In genomic region chr1:183922197-183922596, GRCh38 we compare ENCODE assay signal across 13 cellular contexts.
DNase-seq lines count a peak whose midpoint lies in the region; ATAC-seq, FAIRE-seq and TF ChIP-seq lines count a peak whose summit lies in the region.
"Had no signal": no experiment of that assay in that cellular context is flagged by ENCODE, and none has a peak within 500 bp of the region (broad histone marks: within the 10 kb centered on the region; RNA-seq: fewer than 3 reads in every experiment).

No MANE protein-coding gene starts in this region.

- no peak overlapping the region for H4K5ac ChIP-seq in H1 (ENCODE audit: insufficient read length, low read depth, low read length)

- H2AFZ ChIP-seq in H1 (ENCODE audit: low read length): no peak overlapping the region

- no peak overlapping the region for H4K8ac ChIP-seq in H1 (ENCODE audit: extremely low read depth, insufficient read depth, low read length)

- H2BK15ac ChIP-seq in H1 (ENCODE audit: low read length): no peak overlapping the region

- H3K79me2 ChIP-seq in H1 (ENCODE audit: control insufficient read depth in 1 of 2, insufficient read depth in 2 of 2, low read length in 2 of 2): no peaks in the 10 kb centered on the region

- peak; percentile 8 for DNase-seq in ELF-1 (ENCODE audit: low read depth, low spot score)
- peak; percentile 24 for DNase-seq in NAMALWA (ENCODE audit: low spot score)
- DNase-seq in H1 (ENCODE audit: low read depth in 1 of 2, low spot score in 2 of 2): no peak
- no peak for DNase-seq in sciatic nerve (ENCODE audit: low spot score)
- no peak for DNase-seq in ureter (ENCODE audit: low spot score)
- no peak for DNase-seq in D341Med (ENCODE audit: low spot score)
- DNase-seq in NCI-H2107 treated with DMSO at 0.1 percent for 48 hours (lab: John Stamatoyannopoulos, UW; ENCODE audit: unreplicated experiment): no peak
- DNase-seq: activated gamma-delta T cell treated with Interleukin-2 at 50 U/mL for 16 hours; CD4-positive, CD25-positive, alpha-beta regulatory T cell; NCI-H510A treated with DMSO at 0.1 percent for 48 hours; stimulated activated CD4-positive, alpha-beta T cell treated with anti-CD3 and anti-CD28 coated beads, Interleukin-12 subunit alpha, Interleukin-12 subunit beta, amount 100 ng/mL, for 4 hours; SW 1271 had no signal

- no peak overlapping the region for H3K4me3 ChIP-seq in H1 (ENCODE audit: extremely low read depth in 1 of 4, insufficient read depth in 2 of 4, low read depth in 3 of 4, low read length in 4 of 4)

- H3K4ac ChIP-seq in H1 (replicated peaks; ENCODE audit: insufficient read length, low read depth, low read length): no peak overlapping the region

- no peak overlapping the region for H2BK12ac ChIP-seq in H1 (ENCODE audit: low read depth, low read length)

- no peak overlapping the region for H2BK20ac ChIP-seq in H1 (ENCODE audit: low read length)

- no peak overlapping the region for H2BK120ac ChIP-seq in H1 (replicated peaks; ENCODE audit: low read depth, low read length)

- H3K18ac ChIP-seq in H1 (ENCODE audit: extremely low read depth, low read length): no peak overlapping the region

- no peaks in the 10 kb centered on the region for H3K9me3 ChIP-seq in H1 (ENCODE audit: insufficient read depth in 2 of 2, low read depth in 1 of 2, low read length in 1 of 2)

- H3K23ac ChIP-seq in H1 (ENCODE audit: insufficient read length): no peak overlapping the region

- TF ChIP-seq EP300 in H1 (IDR thresholded peaks at IDR 0.05; ENCODE audit: borderline replicate concordance in 1 of 2, low read depth in 2 of 2, low read length in 2 of 2): no peak

- H3K36me3 ChIP-seq in H1 (ENCODE audit: control insufficient read depth in 2 of 4, insufficient read depth in 4 of 4, low read length in 3 of 4): no peaks in the 10 kb centered on the region; a peak in 1 of 8 replicates

- no peaks in the 10 kb centered on the region; a peak in 1 of 7 replicates for H3K4me1 ChIP-seq in H1 (replicated peaks in 1 of 4; ENCODE audit: control insufficient read depth in 3 of 4, insufficient read depth in 4 of 4, low read length in 3 of 4)

- H3K79me1 ChIP-seq in H1 (ENCODE audit: low read depth, low read length): no peaks in the 10 kb centered on the region

- no peak overlapping the region for H3K14ac ChIP-seq in H1 (ENCODE audit: insufficient read length)

- no peak overlapping the region for H2BK5ac ChIP-seq in H1 (ENCODE audit: low read depth, low read length)

- H3K4me2 ChIP-seq in H1 (ENCODE audit: insufficient read depth in 1 of 2, low read depth in 2 of 2, low read length in 2 of 2): no peak overlapping the region

- H3K27me3 ChIP-seq in H1 (replicated peaks in 1 of 4; ENCODE audit: control insufficient read depth in 3 of 4, extremely low read depth in 1 of 4, insufficient read depth in 3 of 4, low read length in 3 of 4): no peaks in the 10 kb centered on the region

- WGBS in H1 (ENCODE audit: extremely low coverage in 1 of 2, insufficient coverage in 1 of 2, insufficient read length in 1 of 2, insufficient replicate concordance in 2 of 2, low coverage in 1 of 2, low lambda C conversion rate in 2 of 2, missing lambda C conversion rate in 1 of 2), 2 experiments: 95% methylated on average over 15 of the region's 15 CpGs; no CpG with 5 or more reads in 1 of the 2 experiments

- no peak overlapping the region for H4K91ac ChIP-seq in H1 (replicated peaks; ENCODE audit: insufficient read length, low read length)

- H3K23me2 ChIP-seq in H1 (ENCODE audit: low read depth, low read length): no peaks in the 10 kb centered on the region

- intact Hi-C loops in sciatic nerve (cut with DNase I): no loop called here

- no peaks in the 10 kb centered on the region for H4K20me1 ChIP-seq in H1 (replicated peaks in 1 of 2; ENCODE audit: control insufficient read depth in 1 of 2, insufficient read depth in 2 of 2, low read length in 2 of 2)

- peak; percentile 9 for ATAC-seq in sciatic nerve

- no peak overlapping the region for H3K56ac ChIP-seq in H1 (replicated peaks; ENCODE audit: insufficient read length, low read depth, low read length)

- FAIRE-seq in H1 (lab: Jason Lieb, UNC): no peak
- FAIRE-seq: RCC 7860 had no signal

- POLR2A ChIA-PET in H1 (lab: Charles Lee; ENCODE audit: partially characterized antibody): no interaction called here

- no peak overlapping the region for H3K9ac ChIP-seq in H1 (replicated peaks in 1 of 4; ENCODE audit: extremely low read depth in 1 of 4, low read depth in 3 of 4, low read length in 3 of 4)

- CTCF ChIA-PET in H1 (lab: Charles Lee; ENCODE audit: partially characterized antibody): interaction anchor here (0.9 to 3.4 kb wide), 6 partner anchors 10 to 237 kb away, joined by 3 to 17 read pairs (median 4); no protein-coding TSS in a partner anchor

- peak in 2 of 3 experiments; percentile 7 to 40; a peak in 1 of 4 replicates for TF ChIP-seq CTCF in H1 (IDR thresholded peaks at IDR 0.05; ENCODE audit: control extremely low read depth in 1 of 3, insufficient read depth in 1 of 3, low read depth in 1 of 3, low read length in 3 of 3)

- no peak for TF ChIP-seq POLR2A in H1 (IDR thresholded peaks at IDR 0.05; ENCODE audit: control extremely low read depth in 1 of 2, low read depth in 2 of 2, low read length in 2 of 2)

- no peak; a peak in 1 of 4 replicates for TF ChIP-seq RAD21 in H1 (IDR thresholded peaks at IDR 0.05 in 1 of 2, conservative IDR thresholded peaks at IDR 0.05 in 1 of 2; ENCODE audit: low read depth in 2 of 2, low read length in 2 of 2)

- no peak overlapping the region for H2AK5ac ChIP-seq in H1 (ENCODE audit: low read depth, low read length)

- no peak overlapping the region for H3K27ac ChIP-seq in H1 (ENCODE audit: low read depth, low read length)

TF ChIP-seq in H1, 55 proteins besides CTCF, POLR2A, EP300 and RAD21:
- TF ChIP-seq NANOG (IDR thresholded peaks at IDR 0.05; ENCODE audit: insufficient read depth, low read depth, low read length, poor library complexity, severe bottlenecking) (no peak), KDM5A (IDR thresholded peaks at IDR 0.05; ENCODE audit: low read length) (no peak), SIRT6 (IDR thresholded peaks at IDR 0.05; ENCODE audit: low read length) (no peak), JUN (IDR thresholded peaks at IDR 0.05; ENCODE audit: low read depth, low read length) (no peak), HDAC2 (IDR thresholded peaks at IDR 0.05; ENCODE audit: borderline replicate concordance in 1 of 2, low read depth in 2 of 2, low read length in 2 of 2) (no peak), RNF2 (IDR thresholded peaks at IDR 0.05; ENCODE audit: borderline replicate concordance, low read depth, low read length, missing control alignments, poor library complexity, severe bottlenecking) (no peak), E2F6 (IDR thresholded peaks at IDR 0.05) (no peak), MAFK (IDR thresholded peaks at IDR 0.05; ENCODE audit: low read depth, low read length) (no peak), SP4 (IDR thresholded peaks at IDR 0.05; ENCODE audit: low read length) (no peak), SUZ12 (IDR thresholded peaks at IDR 0.05; ENCODE audit: low read length) (no peak), CEBPB (IDR thresholded peaks at IDR 0.05; ENCODE audit: low read depth, low read length) (no peak), CHD2 (IDR thresholded peaks at IDR 0.05; ENCODE audit: low read length) (no peak), SIX5 (IDR thresholded peaks at IDR 0.05; ENCODE audit: low read depth, low read length) (no peak), FOSL1 (IDR thresholded peaks at IDR 0.05; ENCODE audit: insufficient read depth, low read depth, low read length) (no peak)

Comparison
In these comparisons a context has a peak if more than half of its experiments do, and no peak if none do; other contexts are left out.
1. DNase-seq: peak in ELF-1 (single experiment) and NAMALWA (single experiment); none in H1 (0 of 2), sciatic nerve (single experiment), ureter (single experiment), D341Med (single experiment) and NCI-H2107 treated with DMSO at 0.1 percent for 48 hours (single experiment).